Comparison of ENCODE assay signal across 8 cellular contexts in the genomic region with DNA sequence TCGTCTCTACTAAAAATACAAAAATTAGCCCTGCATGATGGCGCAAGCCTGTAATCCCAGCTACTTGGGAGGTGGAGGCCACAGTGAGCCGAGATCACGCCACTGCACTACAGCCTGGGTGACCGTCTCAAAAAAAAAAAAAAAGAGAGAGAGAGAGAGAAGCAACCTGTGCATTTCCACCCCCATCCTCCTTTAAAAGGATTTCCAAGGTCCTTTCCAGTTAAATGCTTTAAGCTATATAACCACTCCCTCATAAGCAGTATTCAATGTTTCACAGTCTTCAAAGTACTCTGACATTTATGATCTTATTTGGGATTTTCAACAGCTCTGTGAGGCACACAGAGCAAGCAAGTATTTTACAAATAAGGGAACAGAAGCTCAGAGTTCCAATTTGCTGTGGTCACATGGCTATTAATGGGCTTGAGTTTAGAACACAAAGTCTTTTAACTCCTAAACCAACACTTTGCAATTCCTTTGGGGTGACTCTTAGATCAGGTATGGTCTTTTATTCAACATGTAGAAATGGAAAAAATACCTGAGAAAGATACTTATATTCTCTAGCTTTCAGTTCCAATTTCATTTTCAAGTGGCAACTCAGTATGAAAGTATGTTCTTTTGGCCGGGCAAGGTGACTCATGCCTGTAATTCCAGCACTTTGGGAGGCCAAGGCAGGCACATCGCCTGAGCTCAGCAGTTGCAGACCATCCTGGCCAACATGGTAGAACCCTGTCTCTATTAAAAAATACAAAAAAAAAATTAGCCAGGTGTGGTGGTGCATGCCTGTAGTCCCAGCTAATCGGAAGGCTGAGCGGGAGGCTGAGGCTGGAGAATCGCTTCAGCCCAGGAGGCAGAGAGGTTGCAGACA. TPM values are rescaled to one million over a fixed set of nuclear protein-coding genes. Genes with fewer than 3 reads are reported as not detected.
DNase-seq lines count a peak whose midpoint lies in the region; ATAC-seq and TF ChIP-seq lines count a peak whose summit lies in the region.

No MANE protein-coding gene starts in this region.

- DNase-seq in AG04450 (ENCODE audit: low read depth, low spot score): peak; percentile 29
- peak; percentile 74 for DNase-seq in H4 (ENCODE audit: low spot score)
- DNase-seq in SW480 (ENCODE audit: low spot score): peak; percentile 49
- DNase-seq in epithelial cell of prostate (ENCODE audit: low read depth, low spot score): peak; percentile 36
- peak; percentile 91 for DNase-seq in renal cortical epithelial cell (ENCODE audit: low read depth)
- DNase-seq in NCI-H1694 treated with DMSO at 0.1 percent for 48 hours (lab: John Stamatoyannopoulos, UW): no peak
- DNase-seq in iPS-NIHi11 (ENCODE audit: low spot score): no peak

- POLR2A ChIA-PET in AG04450 (lab: Yijun Ruan, JAX): interaction anchor here (0.5 to 1.8 kb wide), 7 partner anchors 9 to 749 kb away, joined by 3 to 20 read pairs (median 6); a partner anchor contains a TSS

- no peak for ATAC-seq in GM18870 (IDR thresholded peaks at IDR 0.05; ENCODE audit: unreplicated experiment)

- H3K27ac ChIP-seq in AG04450 (ENCODE audit: low read depth, low read length) (peak overlapping the region; percentile 77), epithelial cell of prostate (peak overlapping the region; percentile 96)

- no peaks in the 10 kb centered on the region for H3K27me3 ChIP-seq in AG04450 (ENCODE audit: control insufficient read depth, insufficient read depth, low read length)

- no peak for TF ChIP-seq CTCF in AG04450 (IDR thresholded peaks at IDR 0.05; ENCODE audit: low read depth, low read length)

- H3K4me3 ChIP-seq in AG04450 (ENCODE audit: low read depth, low read length): peak overlapping the region; percentile 8

- CTCF ChIA-PET in AG04450 (lab: Charles Lee): interaction anchor here (0.6 to 1.2 kb wide), 5 partner anchors 22 to 76 kb away, joined by 3 to 4 read pairs (median 3); no protein-coding TSS in a partner anchor

- no peaks in the 10 kb centered on the region for H3K9me3 ChIP-seq in AG04450 (ENCODE audit: control insufficient read depth, insufficient read depth, low read length)

RNA-seq across cellular contexts. Expression of a gene that starts 31.3 kb away (rescaled TPM):
- polyA plus RNA-seq in AG04450 (2011; rRNA removed): 51.6 and 52.1 TPM in 2 replicates
- polyA minus RNA-seq in AG04450 (2011; rRNA and poly(A)+ RNA removed): 77.0 and 81.1 TPM in 2 replicates
- 30.7 and 43.9 TPM in 2 replicates for total RNA-seq in H4 (2014; rRNA removed; shearing (Covaris generic))
- 40.3 and 54.2 TPM in 2 replicates for total RNA-seq in renal cortical epithelial cell

Comparison
In these comparisons a context has a peak if more than half of its experiments do, and no peak if none do; other contexts are left out.
1. DNase-seq: peak in AG04450 (single experiment), H4 (single experiment), SW480 (single experiment), epithelial cell of prostate (single experiment) and renal cortical epithelial cell (single experiment); none in NCI-H1694 treated with DMSO at 0.1 percent for 48 hours (single experiment) and iPS-NIHi11 (single experiment).